2 cellular contexts compared by ENCODE assay signal in genomic region chr11:78587446-78587845, GRCh38.
TF ChIP-seq lines count a peak whose summit lies in the region.

No MANE protein-coding gene starts in this region.

TF ChIP-seq in HepG2, 621 proteins besides CTCF, POLR2A, EP300 and RAD21:
- no peak for TF ChIP-seq STAT5B (CRISPR knock-in tag; IDR thresholded peaks at IDR 0.05)
- no peak for TF ChIP-seq SIN3A (IDR thresholded peaks at IDR 0.05; ENCODE audit: borderline replicate concordance, low read depth, low read length)
- no peak for TF ChIP-seq ZNF451 (CRISPR knock-in tag; IDR thresholded peaks at IDR 0.05)
- TF ChIP-seq KDM4B (CRISPR knock-in tag; IDR thresholded peaks at IDR 0.05) = no peak
- TF ChIP-seq ZFP36L1 (CRISPR knock-in tag; IDR thresholded peaks at IDR 0.05) = no peak
- no peak for TF ChIP-seq SKIL (CRISPR knock-in tag; IDR thresholded peaks at IDR 0.05; ENCODE audit: borderline replicate concordance)
- no peak for TF ChIP-seq LCORL (IDR thresholded peaks at IDR 0.05)
- no peak for TF ChIP-seq LCORL (CRISPR knock-in tag; IDR thresholded peaks at IDR 0.05)
- TF ChIP-seq POGZ (CRISPR knock-in tag; IDR thresholded peaks at IDR 0.05) = no peak
TF ChIP-seq in HepG2: peak in this region for 0.

TF ChIP-seq in GM23338, 12 proteins besides CTCF, POLR2A, EP300 and RAD21:
- TF ChIP-seq ZNF462 (CRISPR knock-in tag; IDR thresholded peaks at IDR 0.05) = no peak
- TF ChIP-seq ZNF331 (CRISPR knock-in tag; IDR thresholded peaks at IDR 0.05; ENCODE audit: low read depth) = no peak
TF ChIP-seq in GM23338: peak in this region for 0.
